In the genomic region with DNA sequence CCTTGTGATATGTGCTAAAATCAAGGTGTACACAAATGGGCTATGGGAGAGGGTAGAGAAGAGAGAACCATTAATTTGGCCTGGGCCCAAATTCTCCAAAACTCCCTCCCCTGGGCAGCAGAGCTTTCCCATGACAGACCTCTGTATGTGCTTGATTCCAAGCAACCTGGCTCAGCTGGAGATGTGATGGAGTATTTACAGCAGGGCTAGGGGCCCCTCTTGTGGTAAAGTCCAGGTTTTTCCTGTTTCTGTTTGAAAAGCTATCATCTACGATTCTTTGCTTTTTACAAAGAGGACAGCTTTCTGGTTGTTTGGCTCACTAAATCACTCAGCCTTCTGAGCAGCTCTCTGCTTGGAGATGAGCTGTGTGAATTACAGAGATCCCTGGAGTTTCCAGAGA, we compare ENCODE assay signal across 1 cellular context.
TF ChIP-seq lines count a peak whose summit lies in the region.

No MANE protein-coding gene starts in this region.

TF ChIP-seq in IMR-90, 13 proteins besides CTCF, POLR2A, EP300 and RAD21 (continued from another document):
- TF ChIP-seq, protein P1, sequence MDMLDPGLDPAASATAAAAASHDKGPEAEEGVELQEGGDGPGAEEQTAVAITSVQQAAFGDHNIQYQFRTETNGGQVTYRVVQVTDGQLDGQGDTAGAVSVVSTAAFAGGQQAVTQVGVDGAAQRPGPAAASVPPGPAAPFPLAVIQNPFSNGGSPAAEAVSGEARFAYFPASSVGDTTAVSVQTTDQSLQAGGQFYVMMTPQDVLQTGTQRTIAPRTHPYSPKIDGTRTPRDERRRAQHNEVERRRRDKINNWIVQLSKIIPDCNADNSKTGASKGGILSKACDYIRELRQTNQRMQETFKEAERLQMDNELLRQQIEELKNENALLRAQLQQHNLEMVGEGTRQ (IDR thresholded peaks at IDR 0.05; ENCODE audit: low read depth, low read length): no peak
- TF ChIP-seq MAZ (IDR thresholded peaks at IDR 0.05; ENCODE audit: borderline replicate concordance, low read depth, low read length) (no peak), MAFK (IDR thresholded peaks at IDR 0.05; ENCODE audit: low read depth, low read length) (no peak), CEBPB (IDR thresholded peaks at IDR 0.05; ENCODE audit: low read depth, low read length) (no peak), RCOR1 (IDR thresholded peaks at IDR 0.05; ENCODE audit: insufficient replicate concordance, low read length) (no peak)
